ENCODE assay signal across 23 cellular contexts in the genomic region with DNA sequence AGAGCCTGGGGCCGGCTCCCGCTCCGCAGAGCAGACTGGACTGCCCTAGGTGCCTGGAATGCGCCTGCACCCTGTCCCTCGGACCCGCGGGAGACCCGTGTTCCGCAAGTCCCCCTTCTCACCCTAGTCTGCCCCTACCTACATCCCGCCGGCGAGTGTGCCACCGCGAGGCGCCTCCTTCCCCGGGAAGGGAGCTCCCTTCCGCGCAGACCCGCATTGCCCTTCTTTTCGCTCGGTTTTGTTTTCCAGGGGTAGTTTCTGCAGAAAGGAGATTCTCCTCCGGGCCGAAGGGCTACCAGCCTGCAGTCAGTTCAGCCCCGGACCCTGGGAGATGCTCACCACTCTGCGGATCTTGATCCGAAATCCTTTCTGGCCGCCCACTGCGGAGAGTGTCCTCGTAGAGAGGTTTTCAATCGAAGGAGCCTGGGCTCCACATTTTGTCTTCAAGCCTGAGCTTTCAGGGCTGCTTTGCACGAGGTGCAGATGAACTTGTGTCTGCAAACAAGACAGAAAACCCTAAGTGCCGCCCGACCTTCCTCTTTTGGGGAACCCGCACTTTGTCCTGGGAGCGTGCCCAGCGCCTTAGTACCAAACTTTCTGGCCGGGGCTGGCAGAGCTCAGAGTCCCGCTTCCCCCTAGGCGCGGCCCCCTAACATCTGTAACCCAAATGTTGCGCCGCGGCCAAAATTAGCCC. TPM values are rescaled to one million over a fixed set of nuclear protein-coding genes. Genes with fewer than 3 reads are reported as not detected.
DNase-seq lines count a peak whose midpoint lies in the region; ATAC-seq and TF ChIP-seq lines count a peak whose summit lies in the region.
"Had no signal": no experiment of that assay in that cellular context is flagged by ENCODE, and none has a peak within 500 bp of the region (broad histone marks: within the 10 kb centered on the region; RNA-seq: fewer than 3 reads in every experiment).

No MANE protein-coding gene starts in this region.

- peak overlapping the region; percentile 8 for H3K27ac Mint-ChIP-seq in T-helper 2 cell treated with Interferon-gamma antibody and Interleukin-4, amounts not matched to agents 5 μg/mL and 100 μg/mL, for 36 hours
- no peak overlapping the region for H3K27ac Mint-ChIP-seq in endodermal cell
- no peak overlapping the region for H3K27ac Mint-ChIP-seq in neural crest cell (ENCODE audit: unreplicated experiment)

- no peak for DNase-seq in T-helper 2 cell treated with Interferon-gamma antibody and Interleukin-4, amounts not matched to agents 5 μg/mL and 100 μg/mL, for 36 hours (ENCODE audit: low spot score)
- no peak for DNase-seq in T-helper 2 cell
- peak; percentile 69 for DNase-seq in H7
- DNase-seq in endodermal cell = no peak
- DNase-seq in neural crest cell (ENCODE audit: low read depth, low spot score) = no peak
- no peak for DNase-seq in NCI-H2081 treated with DMSO at 0.1 percent for 48 hours (lab: John Stamatoyannopoulos, UW)
- no peak for DNase-seq in glomerular visceral epithelial cell (ENCODE audit: extremely low spot score)
- DNase-seq: activated CD4-positive, CD25-positive, alpha-beta regulatory T cell treated with anti-CD3 and anti-CD28 coated beads, Interleukin-2, amount 50 U/mL, for 72 hours; activated CD8-positive, alpha-beta memory T cell treated with anti-CD3 and anti-CD28 coated beads for 24 hours; central memory CD4-positive, alpha-beta T cell; NCI-H1092; NCI-H187; NCI-H345; NCI-H748 treated with DMSO at 0.1 percent for 48 hours; stimulated activated CD4-positive, alpha-beta T cell treated with anti-CD3 and anti-CD28 coated beads, Interleukin-4, amount 100 ng/mL, for 4 hours; stimulated activated naive CD8-positive, alpha-beta T cell treated with anti-CD3 and anti-CD28 coated beads, Interleukin-15, Interleukin-2, amounts not matched to agents 100 U/mL and 50 U/mL, for 24 hours had no signal

- H3K27me3 ChIP-seq in H7 (ENCODE audit: control insufficient read depth, insufficient read depth, low read length) (peaks cover 98% of the 10 kb centered on the region), endodermal cell (ENCODE audit: control insufficient read depth, insufficient read depth, low read length, poor library complexity, severe bottlenecking) (peaks cover 99% of the 10 kb centered on the region)

- H3K36me3 ChIP-seq in H7 (replicated peaks; ENCODE audit: control insufficient read depth, insufficient read depth, low read length) = no peaks in the 10 kb centered on the region
- H3K36me3 ChIP-seq in endodermal cell (ENCODE audit: control insufficient read depth, insufficient read depth, low read length) = no peaks in the 10 kb centered on the region
- H3K36me3 ChIP-seq: ascending aorta, HAP-1 had no signal

- no peaks in the 10 kb centered on the region for H3K36me3 Mint-ChIP-seq in T-helper 2 cell treated with Interferon-gamma antibody and Interleukin-4, amounts not matched to agents 5 μg/mL and 100 μg/mL, for 36 hours (ENCODE audit: low read depth)
- H3K36me3 Mint-ChIP-seq in endodermal cell (ENCODE audit: low read depth) (no peaks in the 10 kb centered on the region), neural crest cell (ENCODE audit: low read depth) (peaks cover 5% of the 10 kb centered on the region)

- no peak for ATAC-seq in HG03460 (IDR thresholded peaks at IDR 0.05; ENCODE audit: unreplicated experiment)
- ATAC-seq: activated naive CD4-positive, alpha-beta T cell treated with anti-CD3 and anti-CD28 coated beads, Interleukin-2, amount 50 U/mL, for 72 hours; HepG2; stimulated activated naive CD8-positive, alpha-beta T cell treated with anti-CD3 and anti-CD28 coated beads, Interleukin-15, Interleukin-2, amounts not matched to agents 100 U/mL and 50 U/mL, for 24 hours had no signal

- no peaks in the 10 kb centered on the region for H3K4me1 Mint-ChIP-seq in T-helper 2 cell treated with Interferon-gamma antibody and Interleukin-4, amounts not matched to agents 5 μg/mL and 100 μg/mL, for 36 hours (ENCODE audit: low read depth)
- H3K4me1 Mint-ChIP-seq in endodermal cell (peaks cover 10% of the 10 kb centered on the region), neural crest cell (peaks cover 14% of the 10 kb centered on the region)

- no peaks in the 10 kb centered on the region for H3K9me3 Mint-ChIP-seq in T-helper 2 cell treated with Interferon-gamma antibody and Interleukin-4, amounts not matched to agents 5 μg/mL and 100 μg/mL, for 36 hours
- H3K9me3 Mint-ChIP-seq in endodermal cell (no peaks in the 10 kb centered on the region), neural crest cell (no peaks in the 10 kb centered on the region)
- H3K9me3 Mint-ChIP-seq: activated naive CD4-positive, alpha-beta T cell treated with anti-CD3 and anti-CD28 coated beads, Interleukin-2, amount 50 U/mL, for 72 hours had no signal

- H3K27ac ChIP-seq in endodermal cell (ENCODE audit: low read depth, low read length) = no peak overlapping the region
- H3K27ac ChIP-seq: ascending aorta had no signal

- H3K4me1 ChIP-seq in endodermal cell (ENCODE audit: control insufficient read depth, insufficient read depth, low read length) = peaks cover 5% of the 10 kb centered on the region
- H3K4me1 ChIP-seq: HAP-1 had no signal

- no peaks in the 10 kb centered on the region for H3K9me3 ChIP-seq in endodermal cell (ENCODE audit: control insufficient read depth, low read length)
- H3K9me3 ChIP-seq: ascending aorta, HAP-1 had no signal

- H3K4me3 ChIP-seq in H7 (ENCODE audit: insufficient read depth, low read depth, low read length) (no peak overlapping the region), endodermal cell (ENCODE audit: low read length) (no peak overlapping the region)
- H3K4me3 ChIP-seq: ascending aorta, dorsolateral prefrontal cortex, HAP-1 had no signal

- H3K9ac ChIP-seq in endodermal cell (ENCODE audit: extremely low read depth, low read length, poor library complexity, severe bottlenecking) = no peak overlapping the region

- WGBS in endodermal cell (ENCODE audit: insufficient coverage in 1 of 2, insufficient read length in 1 of 2), 2 experiments = 2 to 3% methylated on average over 22 to 43 of the region's 43 CpGs

- peaks cover 80% of the 10 kb centered on the region for H3K27me3 Mint-ChIP-seq in T-helper 2 cell treated with Interferon-gamma antibody and Interleukin-4, amounts not matched to agents 5 μg/mL and 100 μg/mL, for 36 hours (ENCODE audit: low read depth)
- H3K27me3 Mint-ChIP-seq in endodermal cell (ENCODE audit: insufficient read depth) = peaks cover 100% of the 10 kb centered on the region
- peaks cover 99% of the 10 kb centered on the region for H3K27me3 Mint-ChIP-seq in neural crest cell (ENCODE audit: low read depth)

- H3K4me3 Mint-ChIP-seq in T-helper 2 cell treated with Interferon-gamma antibody and Interleukin-4, amounts not matched to agents 5 μg/mL and 100 μg/mL, for 36 hours = no peak overlapping the region
- H3K4me3 Mint-ChIP-seq in endodermal cell = peak overlapping the region; percentile 17
- peak overlapping the region; percentile 53 for H3K4me3 Mint-ChIP-seq in neural crest cell

- TF ChIP-seq CTCF in endodermal cell (conservative IDR thresholded peaks at IDR 0.05) (no peak), neural crest cell (conservative IDR thresholded peaks at IDR 0.05) (no peak)

RNA-seq across cellular contexts. Expression of a gene that starts 7.0 kb away (rescaled TPM):
- 0.04 TPM in 1 of 2 replicates, not detected in the other for total RNA-seq in H7 (2014; rRNA removed; shearing (Covaris generic))
- total RNA-seq in endodermal cell (not detected), neural crest cell (7.2 and 8.2 TPM in 2 replicates)
- 16.1 TPM for polyA plus RNA-seq in endodermal cell (2013, experiment 1 of 2)
- 19.3 TPM for polyA plus RNA-seq in endodermal cell (2013, experiment 2 of 2)
- total RNA-seq: activated naive CD4-positive, alpha-beta T cell treated with anti-CD3 and anti-CD28 coated beads, Interleukin-2, amount 50 U/mL, for 72 hours; ascending aorta; HepG2 had no signal
- polyA plus RNA-seq: BJ, HepG2 had no signal
